Comparison of ENCODE assay signal across 20 cellular contexts in the genomic region with DNA sequence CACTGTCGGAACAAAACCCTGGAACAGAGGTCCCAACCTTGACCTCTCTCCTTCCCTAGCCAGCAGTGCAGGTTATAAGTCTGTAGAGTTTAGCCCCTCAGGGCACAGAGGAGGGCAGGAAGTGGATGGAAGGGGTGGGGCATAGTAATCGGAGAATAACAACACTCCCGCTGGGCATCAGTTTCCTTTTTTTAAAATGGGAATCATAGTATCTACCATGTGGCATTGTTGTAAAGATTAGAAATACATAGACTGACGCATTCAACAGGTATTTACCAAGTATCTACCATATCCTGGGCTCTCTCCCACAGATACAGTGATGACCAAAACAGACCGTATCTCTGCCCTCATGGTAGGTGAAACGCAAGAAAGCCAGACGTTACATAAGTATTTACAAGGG. TPM values are rescaled to one million over a fixed set of nuclear protein-coding genes. Genes with fewer than 3 reads are reported as not detected.
DNase-seq lines count a peak whose midpoint lies in the region; ATAC-seq, FAIRE-seq and TF ChIP-seq lines count a peak whose summit lies in the region.
"Had no signal": no experiment of that assay in that cellular context is flagged by ENCODE, and none has a peak within 500 bp of the region (broad histone marks: within the 10 kb centered on the region; RNA-seq: fewer than 3 reads in every experiment).

No MANE protein-coding gene starts in this region.

- no peak for TF ChIP-seq POLR2A in endothelial cell of umbilical vein (IDR thresholded peaks at IDR 0.05; ENCODE audit: low read depth, low read length)

- no peak for TF ChIP-seq CTCF in HEK293 (tag by site-specific recombination; IDR thresholded peaks at IDR 0.05)
- no peak for TF ChIP-seq CTCF in PC-3 (conservative IDR thresholded peaks at IDR 0.05; ENCODE audit: low read depth, low read length)
- TF ChIP-seq CTCF in endothelial cell of umbilical vein (IDR thresholded peaks at IDR 0.05; ENCODE audit: extremely low read depth in 1 of 2, insufficient read depth in 1 of 2, low read depth in 1 of 2, low read length in 2 of 2) = no peak
- no peak for TF ChIP-seq CTCF in neural progenitor cell (IDR thresholded peaks at IDR 0.05)

- H3K9me3 Mint-ChIP-seq in neural progenitor cell = peaks cover under 1% of the 10 kb centered on the region
- H3K9me3 Mint-ChIP-seq: CD4-positive, alpha-beta T cell had no signal

- intact Hi-C loops in PC-3 (cut with micrococcal nuclease) = no loop called here
- intact Hi-C loops in endothelial cell of umbilical vein (cut with micrococcal nuclease) = no loop called here

- H3K79me2 ChIP-seq in PC-3 (ENCODE audit: low read length) (no peaks in the 10 kb centered on the region), endothelial cell of umbilical vein (ENCODE audit: control insufficient read depth, insufficient read depth, low read length) (no peaks in the 10 kb centered on the region), neural progenitor cell (ENCODE audit: low read depth) (no peaks in the 10 kb centered on the region)

- H3K27me3 ChIP-seq in PC-3 (ENCODE audit: low read length) (no peaks in the 10 kb centered on the region), endothelial cell of umbilical vein (ENCODE audit: control insufficient read depth in 2 of 2, insufficient read depth in 2 of 2, low read length in 2 of 2) (peaks cover 22 to 33% of the 10 kb centered on the region in 2 experiments), neural progenitor cell (no peaks in the 10 kb centered on the region)

- H3K36me3 ChIP-seq in HEK293 (ENCODE audit: control insufficient read depth in 2 of 2, insufficient read depth in 1 of 2, low read length in 2 of 2) (no peaks in the 10 kb centered on the region), PC-3 (ENCODE audit: low read depth, low read length) (no peaks in the 10 kb centered on the region), endothelial cell of umbilical vein (ENCODE audit: control insufficient read depth in 2 of 2, extremely low read depth in 1 of 2, insufficient read depth in 2 of 2, low read length in 2 of 2) (no peaks in the 10 kb centered on the region), neural progenitor cell (no peaks in the 10 kb centered on the region)

- H2AFZ ChIP-seq in PC-3 (ENCODE audit: low read length) = no peak overlapping the region
- no peak overlapping the region for H2AFZ ChIP-seq in endothelial cell of umbilical vein (ENCODE audit: low read depth, low read length)
- H2AFZ ChIP-seq in neural progenitor cell (replicated peaks) = no peak overlapping the region
- H2AFZ ChIP-seq: GM23248 had no signal

- CTCF ChIA-PET in HEK293 (lab: Yijun Ruan, JAX) (interaction anchor here (0.6 to 1.6 kb wide), 4 partner anchors 26 to 553 kb away, joined by 3 to 4 read pairs (median 3); no protein-coding TSS in a partner anchor), PC-3 (lab: Charles Lee) (no interaction called here), endothelial cell of umbilical vein (lab: Charles Lee) (interaction anchor here (0.8 to 1.0 kb wide), 2 partner anchors 107 to 128 kb away, joined by 3 read pairs; no protein-coding TSS in a partner anchor)

- H3K9me3 ChIP-seq in HEK293 (ENCODE audit: control insufficient read depth, insufficient read depth, low read depth, low read length) (no peaks in the 10 kb centered on the region), PC-3 (ENCODE audit: low read length) (no peaks in the 10 kb centered on the region), endothelial cell of umbilical vein (replicated peaks; ENCODE audit: control insufficient read depth, insufficient read depth, low read length) (no peaks in the 10 kb centered on the region), neural progenitor cell (ENCODE audit: low read depth) (no peaks in the 10 kb centered on the region)

- no peaks in the 10 kb centered on the region for H3K9me2 ChIP-seq in PC-3 (replicated peaks; ENCODE audit: low read length)

- no peak overlapping the region for H3K4me3 Mint-ChIP-seq in neural progenitor cell
- H3K4me3 Mint-ChIP-seq: B cell; CD4-positive, alpha-beta T cell; IgD-negative memory B cell had no signal

- DNase-seq in PC-3 (peak; percentile 49), endothelial cell of umbilical vein (ENCODE audit: low read depth, low spot score) (no peak), neural progenitor cell (ENCODE audit: low spot score) (no peak), NCI-H82 treated with DMSO at 0.1 percent for 48 hours (lab: John Stamatoyannopoulos, UW; ENCODE audit: unreplicated experiment) (no peak)
- DNase-seq: C1 segment of cervical spinal cord; Calu3; CD4-positive, alpha-beta T cell; DMS 273 treated with DMSO at 0.1 percent for 48 hours; DMS79; GDM1; GM23248; H7 had no signal

- H3K4me1 Mint-ChIP-seq in neural progenitor cell = peaks cover 39% of the 10 kb centered on the region
- H3K4me1 Mint-ChIP-seq: B cell had no signal

- H3K9ac ChIP-seq in PC-3 (ENCODE audit: low read length) = no peak overlapping the region
- no peak overlapping the region for H3K9ac ChIP-seq in endothelial cell of umbilical vein (replicated peaks; ENCODE audit: extremely low read depth, insufficient read depth, low read length)
- no peak overlapping the region for H3K9ac ChIP-seq in neural progenitor cell
- H3K9ac ChIP-seq: GM23248 had no signal

- H4K20me1 ChIP-seq in PC-3 (ENCODE audit: low read length) = no peaks in the 10 kb centered on the region
- H4K20me1 ChIP-seq in endothelial cell of umbilical vein (replicated peaks; ENCODE audit: control insufficient read depth, extremely low read depth, insufficient read depth, low read length) = no peaks in the 10 kb centered on the region
- H4K20me1 ChIP-seq in neural progenitor cell (ENCODE audit: low read depth) = no peaks in the 10 kb centered on the region

- peaks cover 2% of the 10 kb centered on the region for H3K27me3 Mint-ChIP-seq in neural progenitor cell (ENCODE audit: insufficient read depth, low read depth)

- BruUV-seq in PC-3 (replicated peaks; lab: Mats Ljungman, UMichigan) = no TSS peak
- no TSS peak for BruUV-seq in endothelial cell of umbilical vein (replicated peaks; lab: Mats Ljungman, UMichigan)

- peaks cover 5% of the 10 kb centered on the region; the same call in 1 of the 2 replicates for H3K4me1 ChIP-seq in HEK293 (ENCODE audit: control insufficient read depth, insufficient read depth, low read length)
- H3K4me1 ChIP-seq in PC-3 (ENCODE audit: insufficient read depth, low read length) = 0 out of 2 replicates have a peak, but pooled peaks cover 6% of the 10 kb centered on the region
- H3K4me1 ChIP-seq in endothelial cell of umbilical vein (ENCODE audit: control insufficient read depth, extremely low read depth, insufficient read depth, low read length) = no peaks in the 10 kb centered on the region
- H3K4me1 ChIP-seq in neural progenitor cell = peaks cover 20% of the 10 kb centered on the region

- POLR2A ChIA-PET in HEK293 (lab: Yijun Ruan, JAX) = interaction anchor here (1.7 kb wide), 1 partner anchor 25 kb away, joined by 7 read pairs; a partner anchor contains a TSS
- POLR2A ChIA-PET in PC-3 (lab: Charles Lee; ENCODE audit: unreplicated experiment) = no interaction called here
- POLR2A ChIA-PET in endothelial cell of umbilical vein (lab: Charles Lee) = interaction anchor here (0.9 kb wide), 1 partner anchor 25 kb away, joined by 4 read pairs; a partner anchor contains a TSS

- peak; percentile 4 for FAIRE-seq in endothelial cell of umbilical vein (lab: Jason Lieb, UNC)
- FAIRE-seq: A204.1, GM12892, GM19239 had no signal

- no peaks in the 10 kb centered on the region for H3K36me3 Mint-ChIP-seq in neural progenitor cell

- no peak overlapping the region for H3K27ac Mint-ChIP-seq in neural progenitor cell
- H3K27ac Mint-ChIP-seq: B cell; CD4-positive, alpha-beta T cell had no signal

- H3K4me3 ChIP-seq in HEK293 (ENCODE audit: low read depth, low read length) (no peak overlapping the region), PC-3 (ENCODE audit: low read length) (no peak overlapping the region), endothelial cell of umbilical vein (replicated peaks in 1 of 3; ENCODE audit: insufficient read depth in 1 of 3, low read depth in 1 of 3, low read length in 3 of 3) (no peak overlapping the region), neural progenitor cell (no peak overlapping the region)
- H3K4me3 ChIP-seq: GM23248 had no signal

- H3F3A ChIP-seq in PC-3 (ENCODE audit: low read length, unreplicated experiment) = no peaks in the 10 kb centered on the region
- no peaks in the 10 kb centered on the region for H3F3A ChIP-seq in neural progenitor cell (ENCODE audit: low read depth)

- dilution Hi-C loops in endothelial cell of umbilical vein (cut with MboI; ENCODE audit: extremely low pct_ligation_motif_present, low sequenced_read_pairs) = no loop called here

- no peaks in the 10 kb centered on the region for H3K9me1 ChIP-seq in endothelial cell of umbilical vein (replicated peaks; ENCODE audit: control insufficient read depth, extremely low read depth, insufficient read depth, low read length)

- H3K27ac ChIP-seq in HEK293 (ENCODE audit: extremely low read depth, low read depth, low read length) (no peak overlapping the region), PC-3 (ENCODE audit: low read length) (no peak overlapping the region), endothelial cell of umbilical vein (ENCODE audit: insufficient read depth, low read depth, low read length) (no peak overlapping the region), neural progenitor cell (no peak overlapping the region)
- H3K27ac ChIP-seq: GM23248 had no signal

- ATAC-seq in PC-3 (no peak), GM21515 (IDR thresholded peaks at IDR 0.05; ENCODE audit: unreplicated experiment) (no peak), GM21390 (IDR thresholded peaks at IDR 0.05; ENCODE audit: unreplicated experiment) (no peak)

- H3K4me2 ChIP-seq in PC-3 (ENCODE audit: low read length) = no peak overlapping the region
- H3K4me2 ChIP-seq in endothelial cell of umbilical vein (ENCODE audit: insufficient read depth, low read length) = no peak overlapping the region
- no peak overlapping the region for H3K4me2 ChIP-seq in neural progenitor cell

TF ChIP-seq in HEK293, 187 proteins besides CTCF, POLR2A, EP300 and RAD21 (continues in another document):
- TF ChIP-seq SCRT2 (tag by site-specific recombination; IDR thresholded peaks at IDR 0.05) = peak; percentile 89

TF ChIP-seq in endothelial cell of umbilical vein, 7 proteins besides CTCF, POLR2A, EP300 and RAD21 (continues in another document):
- TF ChIP-seq, protein P1, sequence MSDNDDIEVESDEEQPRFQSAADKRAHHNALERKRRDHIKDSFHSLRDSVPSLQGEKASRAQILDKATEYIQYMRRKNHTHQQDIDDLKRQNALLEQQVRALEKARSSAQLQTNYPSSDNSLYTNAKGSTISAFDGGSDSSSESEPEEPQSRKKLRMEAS (IDR thresholded peaks at IDR 0.05; ENCODE audit: insufficient read depth, insufficient read length) = no peak

RNA-seq across cellular contexts. Expression of a gene that starts 24.9 kb away (rescaled TPM):
- total RNA-seq in PC-3 (2014; rRNA removed) (275 and 335 TPM in 2 replicates), endothelial cell of umbilical vein (6.1 and 10.7 TPM in 2 replicates), neural progenitor cell (ENCODE audit: low replicate concordance) (7.2 and 7.8 TPM in 2 replicates)
- polyA plus RNA-seq in endothelial cell of umbilical vein = 16.6 and 17.1 TPM in 2 replicates
- polyA plus RNA-seq in endothelial cell of umbilical vein (2011; cell fraction: cytosol; rRNA removed) = 15.0 and 27.2 TPM in 2 replicates
- 112 and 144 TPM in 2 replicates for polyA plus RNA-seq in endothelial cell of umbilical vein (2011; cell fraction: nucleus; rRNA removed)
- 20.5 and 21.1 TPM in 2 replicates for polyA plus RNA-seq in endothelial cell of umbilical vein (2012)
- 21.1 and 35.4 TPM in 2 replicates for polyA minus RNA-seq in endothelial cell of umbilical vein
- polyA minus RNA-seq in endothelial cell of umbilical vein (2011; cell fraction: cytosol; rRNA and poly(A)+ RNA removed) = 24.9 TPM
- polyA minus RNA-seq in endothelial cell of umbilical vein (2011; cell fraction: nucleus; rRNA and poly(A)+ RNA removed) = 91.9 and 95.5 TPM in 2 replicates

Comparison
In these comparisons a context has a peak if more than half of its experiments do, and no peak if none do; other contexts are left out.
1. RNA of a gene that starts 24.9 kb away (total RNA-seq): 275 to 335 TPM in PC-3; 7.2 to 7.8 TPM in neural progenitor cell and 6.1 to 10.7 TPM in endothelial cell of umbilical vein; every median in the first group is over 10 times any median in the second.